In genomic region chr4:152109585-152110509, GRCh38 we compare ENCODE assay signal across 14 cellular contexts.
DNase-seq lines count a peak whose midpoint lies in the region; ATAC-seq and TF ChIP-seq lines count a peak whose summit lies in the region.
"Had no signal": no experiment of that assay in that cellular context is flagged by ENCODE, and none has a peak within 500 bp of the region (broad histone marks: within the 10 kb centered on the region; RNA-seq: fewer than 3 reads in every experiment).

No MANE protein-coding gene starts in this region.

- ATAC-seq in activated naive CD8-positive, alpha-beta T cell treated with anti-CD3 and anti-CD28 coated beads, Interleukin-2, amount 10 ng/mL, durations not matched to agents 7 days and 5 days (ENCODE audit: low read depth): no peak
- ATAC-seq in heart right ventricle (peak; percentile 56 to 79 (median 65)), GM21390 (IDR thresholded peaks at IDR 0.05; ENCODE audit: unreplicated experiment) (no peak)
- no peak for ATAC-seq in stimulated activated naive CD8-positive, alpha-beta T cell treated with anti-CD3 and anti-CD28 coated beads, Interleukin-15, amount 100 ng/mL, for 72 hours
- ATAC-seq: gastrocnemius medialis had no signal

- peaks cover 76% of the 10 kb centered on the region for H3K4me1 Mint-ChIP-seq in activated CD4-positive, alpha-beta T cell treated with anti-CD3 and anti-CD28 coated beads, Interleukin-2, amount 10 ng/mL, durations not matched to agents 7 days and 5 days
- peaks cover 30% of the 10 kb centered on the region for H3K4me1 Mint-ChIP-seq in activated naive CD8-positive, alpha-beta T cell treated with anti-CD3 and anti-CD28 coated beads, Interleukin-2, amount 10 ng/mL, durations not matched to agents 7 days and 5 days
- H3K4me1 Mint-ChIP-seq in stimulated activated naive CD8-positive, alpha-beta T cell treated with anti-CD3 and anti-CD28 coated beads, Interleukin-15, amount 100 ng/mL, for 72 hours: peaks cover 84% of the 10 kb centered on the region
- H3K4me1 Mint-ChIP-seq in Calu3 (ENCODE audit: low read depth, unreplicated experiment): no peaks in the 10 kb centered on the region
- peaks cover 45% of the 10 kb centered on the region for H3K4me1 Mint-ChIP-seq in HFFc6 (ENCODE audit: low read depth)

- H3K36me3 Mint-ChIP-seq in activated CD4-positive, alpha-beta T cell treated with anti-CD3 and anti-CD28 coated beads, Interleukin-2, amount 10 ng/mL, durations not matched to agents 7 days and 5 days (ENCODE audit: low read depth): peaks cover 17% of the 10 kb centered on the region
- H3K36me3 Mint-ChIP-seq in activated naive CD8-positive, alpha-beta T cell treated with anti-CD3 and anti-CD28 coated beads, Interleukin-2, amount 10 ng/mL, durations not matched to agents 7 days and 5 days: peaks cover 3% of the 10 kb centered on the region
- H3K36me3 Mint-ChIP-seq in Calu3 (ENCODE audit: insufficient read depth, unreplicated experiment) (no peaks in the 10 kb centered on the region), HFFc6 (ENCODE audit: low read depth) (no peaks in the 10 kb centered on the region)

- H3K4me3 ChIP-seq in heart right ventricle: no peak overlapping the region
- H3K4me3 ChIP-seq: gastrocnemius medialis had no signal

- POLR2A ChIA-PET in activated CD4-positive, alpha-beta T cell treated with anti-CD3 and anti-CD28 coated beads, Interleukin-2, amount 10 ng/mL, durations not matched to agents 7 days and 5 days (lab: Charles Lee): no interaction called here
- POLR2A ChIA-PET in activated naive CD8-positive, alpha-beta T cell treated with anti-CD3 and anti-CD28 coated beads, Interleukin-2, amount 10 ng/mL, durations not matched to agents 7 days and 5 days (lab: Charles Lee): interaction anchor here (2.8 kb wide), 1 partner anchor 9 kb away, joined by 18 read pairs; no protein-coding TSS in a partner anchor

- H3K4me3 Mint-ChIP-seq in activated CD4-positive, alpha-beta T cell treated with anti-CD3 and anti-CD28 coated beads, Interleukin-2, amount 10 ng/mL, durations not matched to agents 7 days and 5 days: no peak overlapping the region
- no peak overlapping the region for H3K4me3 Mint-ChIP-seq in activated naive CD8-positive, alpha-beta T cell treated with anti-CD3 and anti-CD28 coated beads, Interleukin-2, amount 10 ng/mL, durations not matched to agents 7 days and 5 days
- H3K4me3 Mint-ChIP-seq in stimulated activated naive CD8-positive, alpha-beta T cell treated with anti-CD3 and anti-CD28 coated beads, Interleukin-15, amount 100 ng/mL, for 72 hours: peak overlapping the region; percentile 14 to 47
- no peak overlapping the region for H3K4me3 Mint-ChIP-seq in Calu3 (ENCODE audit: low read depth, unreplicated experiment)
- H3K4me3 Mint-ChIP-seq in HFFc6: no peak overlapping the region
- H3K4me3 Mint-ChIP-seq: activated T-helper 1 cell treated with anti-CD3 and anti-CD28 coated beads, Interleukin-12 subunit alpha, Interleukin-12 subunit beta, Interleukin-2, Interleukin-4 antibody, amounts not matched to agents 30 ng/mL and 10 ng/mL and 1 ng/mL, durations not matched to agents 14 hours and 24 hours and 36 hours had no signal

- peaks cover 7 to 59% (median 39%) of the 10 kb centered on the region in 9 donors for H3K4me1 ChIP-seq in heart right ventricle

- no peak for DNase-seq in activated CD4-positive, alpha-beta T cell treated with anti-CD3 and anti-CD28 coated beads, Interleukin-2, amount 10 ng/mL, durations not matched to agents 7 days and 5 days
- DNase-seq in activated CD4-positive, alpha-beta T cell treated with anti-CD3 and anti-CD28 coated beads, Interleukin-2, amount 50 U/mL, for 4 hours: no peak
- no peak for DNase-seq in activated naive CD8-positive, alpha-beta T cell treated with anti-CD3 and anti-CD28 coated beads, Interleukin-2, amount 10 ng/mL, durations not matched to agents 7 days and 5 days
- DNase-seq in heart right ventricle (no peak), Calu3 (no peak), HFFc6 (no peak)
- no peak for DNase-seq in stimulated activated naive CD8-positive, alpha-beta T cell treated with anti-CD3 and anti-CD28 coated beads, Interleukin-15, amount 100 ng/mL, for 72 hours
- DNase-seq: 8988T; DMS53; gastrocnemius medialis; MM.1S; stimulated activated CD4-positive, alpha-beta T cell treated with anti-CD3 and anti-CD28 coated beads, Interleukin-4, amount 100 ng/mL, for 24 hours had no signal

- peak overlapping the region in 9 of 10 donors; percentile 21 to 74 (median 55) for H3K27ac ChIP-seq in heart right ventricle

- intact Hi-C loops in heart right ventricle (cut with DNase I) (loop anchor here in 3 of 10 donors (5.0 to 10.0 kb wide), 5 partner anchors 47 to 275 kb away; no protein-coding TSS in a partner anchor), Calu3 (cut with micrococcal nuclease; ENCODE audit: unreplicated experiment) (no loop called here)

- BruUV-seq in Calu3 (replicated peaks; lab: Mats Ljungman, UMichigan): no TSS peak

- no peaks in the 10 kb centered on the region for H3K9me3 Mint-ChIP-seq in activated CD4-positive, alpha-beta T cell treated with anti-CD3 and anti-CD28 coated beads, Interleukin-2, amount 10 ng/mL, durations not matched to agents 7 days and 5 days
- H3K9me3 Mint-ChIP-seq in activated naive CD8-positive, alpha-beta T cell treated with anti-CD3 and anti-CD28 coated beads, Interleukin-2, amount 10 ng/mL, durations not matched to agents 7 days and 5 days: no peaks in the 10 kb centered on the region
- no peaks in the 10 kb centered on the region for H3K9me3 Mint-ChIP-seq in stimulated activated naive CD8-positive, alpha-beta T cell treated with anti-CD3 and anti-CD28 coated beads, Interleukin-15, amount 100 ng/mL, for 72 hours
- no peaks in the 10 kb centered on the region for H3K9me3 Mint-ChIP-seq in Calu3 (ENCODE audit: low read depth, unreplicated experiment)
- no peaks in the 10 kb centered on the region for H3K9me3 Mint-ChIP-seq in HFFc6
- H3K9me3 Mint-ChIP-seq: activated T-helper 1 cell treated with anti-CD3 and anti-CD28 coated beads, Interleukin-12 subunit alpha, Interleukin-12 subunit beta, Interleukin-2, Interleukin-4 antibody, amounts not matched to agents 30 ng/mL and 10 ng/mL and 1 ng/mL, durations not matched to agents 14 hours and 24 hours and 36 hours had no signal

- no peaks in the 10 kb centered on the region for H3K27me3 Mint-ChIP-seq in activated CD4-positive, alpha-beta T cell treated with anti-CD3 and anti-CD28 coated beads, Interleukin-2, amount 10 ng/mL, durations not matched to agents 7 days and 5 days
- H3K27me3 Mint-ChIP-seq in activated naive CD8-positive, alpha-beta T cell treated with anti-CD3 and anti-CD28 coated beads, Interleukin-2, amount 10 ng/mL, durations not matched to agents 7 days and 5 days: no peaks in the 10 kb centered on the region
- no peaks in the 10 kb centered on the region for H3K27me3 Mint-ChIP-seq in stimulated activated naive CD8-positive, alpha-beta T cell treated with anti-CD3 and anti-CD28 coated beads, Interleukin-15, amount 100 ng/mL, for 72 hours
- H3K27me3 Mint-ChIP-seq in Calu3 (ENCODE audit: unreplicated experiment): no peaks in the 10 kb centered on the region
- H3K27me3 Mint-ChIP-seq in HFFc6 (ENCODE audit: insufficient read depth): no peaks in the 10 kb centered on the region; the same call in none of the 2 replicates

- peak overlapping the region; percentile 3 for H3K27ac Mint-ChIP-seq in activated CD4-positive, alpha-beta T cell treated with anti-CD3 and anti-CD28 coated beads, Interleukin-2, amount 10 ng/mL, durations not matched to agents 7 days and 5 days
- H3K27ac Mint-ChIP-seq in activated naive CD8-positive, alpha-beta T cell treated with anti-CD3 and anti-CD28 coated beads, Interleukin-2, amount 10 ng/mL, durations not matched to agents 7 days and 5 days: peak overlapping the region; percentile 24
- H3K27ac Mint-ChIP-seq in stimulated activated naive CD8-positive, alpha-beta T cell treated with anti-CD3 and anti-CD28 coated beads, Interleukin-15, amount 100 ng/mL, for 72 hours: peak overlapping the region in 1 of 2 donors; percentile 55
- H3K27ac Mint-ChIP-seq in Calu3 (ENCODE audit: unreplicated experiment) (no peak overlapping the region), HFFc6 (no peak overlapping the region)
- H3K27ac Mint-ChIP-seq: activated T-helper 1 cell treated with anti-CD3 and anti-CD28 coated beads, Interleukin-12 subunit alpha, Interleukin-12 subunit beta, Interleukin-2, Interleukin-4 antibody, amounts not matched to agents 30 ng/mL and 10 ng/mL and 1 ng/mL, durations not matched to agents 14 hours and 24 hours and 36 hours had no signal

- H3K36me3 ChIP-seq in heart right ventricle: no peaks in the 10 kb centered on the region
- H3K36me3 ChIP-seq: gastrocnemius medialis had no signal

- no peaks in the 10 kb centered on the region for H3K9me3 ChIP-seq in heart right ventricle
- H3K9me3 ChIP-seq: gastrocnemius medialis had no signal

- TF ChIP-seq CTCF in heart right ventricle (IDR thresholded peaks at IDR 0.05): no peak
- no peak for TF ChIP-seq CTCF in Calu3 (IDR thresholded peaks at IDR 0.05; ENCODE audit: unreplicated experiment)
- TF ChIP-seq CTCF in HFFc6 (IDR thresholded peaks at IDR 0.05): no peak

- WGBS in heart right ventricle, 2 donors: 22 to 24% methylated on average over 7 of the region's 7 CpGs

- no peaks in the 10 kb centered on the region for H3K27me3 ChIP-seq in heart right ventricle
- H3K27me3 ChIP-seq: gastrocnemius medialis had no signal

- CTCF ChIA-PET in activated CD4-positive, alpha-beta T cell treated with anti-CD3 and anti-CD28 coated beads, Interleukin-2, amount 10 ng/mL, durations not matched to agents 7 days and 5 days (lab: Charles Lee): interaction anchor here (0.6 to 1.5 kb wide), 4 partner anchors 8 to 1408 kb away, joined by 3 to 6 read pairs (median 4); no protein-coding TSS in a partner anchor
- CTCF ChIA-PET in Calu3 (lab: Charles Lee): interaction anchor here (0.6 kb wide), 1 partner anchor 22 kb away, joined by 3 read pairs; no protein-coding TSS in a partner anchor

Comparison
In these comparisons a context has a peak if more than half of its experiments do, and no peak if none do; other contexts are left out.
1. H3K27ac Mint-ChIP-seq: peak in activated CD4-positive, alpha-beta T cell treated with anti-CD3 and anti-CD28 coated beads, Interleukin-2, amount 10 ng/mL, durations not matched to agents 7 days and 5 days (single experiment) and activated naive CD8-positive, alpha-beta T cell treated with anti-CD3 and anti-CD28 coated beads, Interleukin-2, amount 10 ng/mL, durations not matched to agents 7 days and 5 days (single experiment); none in Calu3 (single experiment) and HFFc6 (single experiment).
2. H3K4me3 Mint-ChIP-seq: peak in stimulated activated naive CD8-positive, alpha-beta T cell treated with anti-CD3 and anti-CD28 coated beads, Interleukin-15, amount 100 ng/mL, for 72 hours (2 of 2); none in activated CD4-positive, alpha-beta T cell treated with anti-CD3 and anti-CD28 coated beads, Interleukin-2, amount 10 ng/mL, durations not matched to agents 7 days and 5 days (single experiment), activated naive CD8-positive, alpha-beta T cell treated with anti-CD3 and anti-CD28 coated beads, Interleukin-2, amount 10 ng/mL, durations not matched to agents 7 days and 5 days (single experiment), Calu3 (single experiment) and HFFc6 (single experiment).
3. ATAC-seq: peak in heart right ventricle (8 of 8); none in activated naive CD8-positive, alpha-beta T cell treated with anti-CD3 and anti-CD28 coated beads, Interleukin-2, amount 10 ng/mL, durations not matched to agents 7 days and 5 days (single experiment), stimulated activated naive CD8-positive, alpha-beta T cell treated with anti-CD3 and anti-CD28 coated beads, Interleukin-15, amount 100 ng/mL, for 72 hours (single experiment) and GM21390 (single experiment).